In the genomic region with DNA sequence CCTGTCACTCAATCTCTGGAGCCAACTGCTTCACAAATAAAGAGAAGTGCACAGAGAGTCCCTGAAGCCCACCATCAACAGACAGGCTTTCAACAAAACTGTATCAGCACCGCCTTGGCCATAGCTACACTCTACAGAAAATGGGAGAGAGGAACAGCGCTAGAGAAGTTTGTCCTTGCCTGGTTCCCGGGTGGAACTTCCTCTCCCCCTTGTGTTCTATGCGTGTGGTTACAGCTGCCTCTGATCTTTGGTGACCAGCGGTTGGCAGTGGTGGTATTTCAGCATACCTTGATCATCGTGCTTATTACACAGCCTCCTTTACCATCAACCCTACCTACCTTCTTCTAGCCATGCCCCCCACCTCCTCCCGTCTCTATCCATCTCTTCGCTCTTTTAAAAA, we compare ENCODE assay signal across 1 cellular context.
TF ChIP-seq lines count a peak whose summit lies in the region.

No MANE protein-coding gene starts in this region.

TF ChIP-seq in HepG2, 621 proteins besides CTCF, POLR2A, EP300 and RAD21 (continued from another document):
- TF ChIP-seq, protein P1, sequence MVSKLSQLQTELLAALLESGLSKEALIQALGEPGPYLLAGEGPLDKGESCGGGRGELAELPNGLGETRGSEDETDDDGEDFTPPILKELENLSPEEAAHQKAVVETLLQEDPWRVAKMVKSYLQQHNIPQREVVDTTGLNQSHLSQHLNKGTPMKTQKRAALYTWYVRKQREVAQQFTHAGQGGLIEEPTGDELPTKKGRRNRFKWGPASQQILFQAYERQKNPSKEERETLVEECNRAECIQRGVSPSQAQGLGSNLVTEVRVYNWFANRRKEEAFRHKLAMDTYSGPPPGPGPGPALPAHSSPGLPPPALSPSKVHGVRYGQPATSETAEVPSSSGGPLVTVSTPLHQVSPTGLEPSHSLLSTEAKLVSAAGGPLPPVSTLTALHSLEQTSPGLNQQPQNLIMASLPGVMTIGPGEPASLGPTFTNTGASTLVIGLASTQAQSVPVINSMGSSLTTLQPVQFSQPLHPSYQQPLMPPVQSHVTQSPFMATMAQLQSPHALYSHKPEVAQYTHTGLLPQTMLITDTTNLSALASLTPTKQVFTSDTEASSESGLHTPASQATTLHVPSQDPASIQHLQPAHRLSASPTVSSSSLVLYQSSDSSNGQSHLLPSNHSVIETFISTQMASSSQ (IDR thresholded peaks at IDR 0.05; ENCODE audit: low read depth) = no peak
- TF ChIP-seq, protein P1 (CRISPR knock-in tag; IDR thresholded peaks at IDR 0.05; ENCODE audit: borderline replicate concordance) = no peak
- TF ChIP-seq FOXK1 (CRISPR knock-in tag; IDR thresholded peaks at IDR 0.05; ENCODE audit: borderline replicate concordance, low read depth) (no peak), STAG1 (CRISPR knock-in tag; IDR thresholded peaks at IDR 0.05) (peak; percentile 42)
